Comparison of ENCODE assay signal across 8 cellular contexts in genomic region chr6:144008501-144009245, GRCh38. TPM values are rescaled to one million over a fixed set of nuclear protein-coding genes. Genes with fewer than 3 reads are reported as not detected.
A peak's percentile ranks its signal among the peaks of the same experiment; 100 is the strongest.
DNase-seq lines count a peak whose midpoint lies in the region; ATAC-seq, FAIRE-seq and TF ChIP-seq lines count a peak whose summit lies in the region.

No MANE protein-coding gene starts in this region.

- H3K36me3 ChIP-seq in keratinocyte (ENCODE audit: control insufficient read depth in 2 of 2, extremely low read depth in 1 of 2, insufficient read depth in 2 of 2, low read length in 2 of 2) (no peaks in the 10 kb centered on the region), thoracic aorta (no peaks in the 10 kb centered on the region)

- H3K4me3 ChIP-seq in keratinocyte (ENCODE audit: control insufficient read depth in 2 of 3, extremely low read depth in 1 of 3, insufficient read depth in 2 of 3, low read depth in 1 of 3, low read length in 3 of 3) (peak overlapping the region in 2 of 3 experiments; percentile 49 to 67), thoracic aorta (peak overlapping the region; percentile 77)

- H3K9me3 Mint-ChIP-seq in stimulated activated naive CD8-positive, alpha-beta T cell treated with anti-CD3 and anti-CD28 coated beads, Interleukin-15, Interleukin-2, amounts not matched to agents 100 ng/mL and 50 ng/mL, for 24 hours, result no peaks in the 10 kb centered on the region
- H3K9me3 Mint-ChIP-seq in activated naive CD8-positive, alpha-beta T cell treated with anti-CD3 and anti-CD28 coated beads for 36 hours, result peaks cover 3% of the 10 kb centered on the region

- peak overlapping the region; percentile 58 for H2AFZ ChIP-seq in keratinocyte (ENCODE audit: control insufficient read depth, low read length)

- peak overlapping the region; percentile 49 for H3K4me2 ChIP-seq in keratinocyte (ENCODE audit: control insufficient read depth, extremely low read depth, insufficient read depth, low read depth, low read length)

- no peak for ATAC-seq in stimulated activated naive CD8-positive, alpha-beta T cell treated with anti-CD3 and anti-CD28 coated beads, Interleukin-15, Interleukin-2, amounts not matched to agents 100 U/mL and 50 U/mL, for 24 hours
- ATAC-seq in thoracic aorta (ENCODE audit: insufficient number of reproducible peaks, low FRiP score, low read depth), result no peak
- ATAC-seq in HG03442 (IDR thresholded peaks at IDR 0.05; ENCODE audit: unreplicated experiment), result no peak

- no peaks in the 10 kb centered on the region for H3K27me3 ChIP-seq in keratinocyte (ENCODE audit: control insufficient read depth, extremely low read depth, insufficient read depth, low read length)
- H3K27me3 ChIP-seq in thoracic aorta (replicated peaks; ENCODE audit: insufficient read depth), result no peaks in the 10 kb centered on the region

- H3K4me3 Mint-ChIP-seq in stimulated activated naive CD8-positive, alpha-beta T cell treated with anti-CD3 and anti-CD28 coated beads, Interleukin-15, Interleukin-2, amounts not matched to agents 100 ng/mL and 50 ng/mL, for 24 hours, result peak overlapping the region; percentile 55
- peak overlapping the region; percentile 59 for H3K4me3 Mint-ChIP-seq in activated naive CD8-positive, alpha-beta T cell treated with anti-CD3 and anti-CD28 coated beads for 36 hours

- no peaks in the 10 kb centered on the region for H3K79me2 ChIP-seq in keratinocyte (ENCODE audit: control insufficient read depth, insufficient read depth, low read length)

- H4K20me1 ChIP-seq in keratinocyte (ENCODE audit: control insufficient read depth, extremely low read depth, insufficient read depth, low read length), result no peaks in the 10 kb centered on the region

- H3K4me1 Mint-ChIP-seq in stimulated activated naive CD8-positive, alpha-beta T cell treated with anti-CD3 and anti-CD28 coated beads, Interleukin-15, Interleukin-2, amounts not matched to agents 100 ng/mL and 50 ng/mL, for 24 hours (ENCODE audit: low read depth), result peaks cover 13% of the 10 kb centered on the region
- peaks cover 11% of the 10 kb centered on the region for H3K4me1 Mint-ChIP-seq in activated naive CD8-positive, alpha-beta T cell treated with anti-CD3 and anti-CD28 coated beads for 36 hours

- H3K27ac ChIP-seq in keratinocyte (ENCODE audit: control insufficient read depth, insufficient read depth, low read length) (no peak overlapping the region), thoracic aorta (peak overlapping the region; percentile 18 to 76)

- no peaks in the 10 kb centered on the region for H3K9me1 ChIP-seq in keratinocyte (ENCODE audit: control insufficient read depth, extremely low read depth, insufficient read depth, low read length)

- peak overlapping the region; percentile 78 for H3K9ac ChIP-seq in keratinocyte (ENCODE audit: control insufficient read depth, extremely low read depth, insufficient read depth, low read length)

- FAIRE-seq in keratinocyte (lab: Jason Lieb, UNC), result no peak

- H3K36me3 Mint-ChIP-seq in stimulated activated naive CD8-positive, alpha-beta T cell treated with anti-CD3 and anti-CD28 coated beads, Interleukin-15, Interleukin-2, amounts not matched to agents 100 ng/mL and 50 ng/mL, for 24 hours (ENCODE audit: low read depth), result no peaks in the 10 kb centered on the region
- H3K36me3 Mint-ChIP-seq in activated naive CD8-positive, alpha-beta T cell treated with anti-CD3 and anti-CD28 coated beads for 36 hours, result peaks cover 2% of the 10 kb centered on the region

- H3K27ac Mint-ChIP-seq in stimulated activated naive CD8-positive, alpha-beta T cell treated with anti-CD3 and anti-CD28 coated beads, Interleukin-15, Interleukin-2, amounts not matched to agents 100 ng/mL and 50 ng/mL, for 24 hours, result no peak overlapping the region
- H3K27ac Mint-ChIP-seq in activated naive CD8-positive, alpha-beta T cell treated with anti-CD3 and anti-CD28 coated beads for 36 hours, result peak overlapping the region; percentile 21

- H3K27me3 Mint-ChIP-seq in stimulated activated naive CD8-positive, alpha-beta T cell treated with anti-CD3 and anti-CD28 coated beads, Interleukin-15, Interleukin-2, amounts not matched to agents 100 ng/mL and 50 ng/mL, for 24 hours, result peaks cover 36% of the 10 kb centered on the region
- H3K27me3 Mint-ChIP-seq in activated naive CD8-positive, alpha-beta T cell treated with anti-CD3 and anti-CD28 coated beads for 36 hours, result peaks cover 20% of the 10 kb centered on the region

- dilution Hi-C loops in keratinocyte (cut with MboI; ENCODE audit: extremely low pct_ligation_motif_present, low sequenced_read_pairs), result no loop called here

- H3K4me1 ChIP-seq in keratinocyte (ENCODE audit: control insufficient read depth, extremely low read depth, insufficient read depth, low read length) (no peaks in the 10 kb centered on the region), thoracic aorta (ENCODE audit: control insufficient read depth in 1 of 2, low read depth in 2 of 2) (peaks cover 0 to 7% of the 10 kb centered on the region in 2 donors)

- no peaks in the 10 kb centered on the region for H3K9me3 ChIP-seq in keratinocyte (ENCODE audit: control insufficient read depth, low read depth, low read length)
- H3K9me3 ChIP-seq in thoracic aorta, result no peaks in the 10 kb centered on the region

- no peak for DNase-seq in stimulated activated naive CD8-positive, alpha-beta T cell treated with anti-CD3 and anti-CD28 coated beads, Interleukin-15, Interleukin-2, amounts not matched to agents 100 U/mL and 50 U/mL, for 24 hours
- DNase-seq in activated naive CD8-positive, alpha-beta T cell treated with anti-CD3 and anti-CD28 coated beads for 36 hours, result no peak
- DNase-seq in keratinocyte (ENCODE audit: low read depth, low spot score) (no peak), thoracic aorta (ENCODE audit: low spot score) (no peak), D341Med (ENCODE audit: low spot score) (no peak)
- DNase-seq in activated CD4-positive, CD25-positive, alpha-beta regulatory T cell treated with anti-CD3 and anti-CD28 coated beads, Interleukin-2, amount 50 U/mL, for 72 hours, result no peak

- TF ChIP-seq CTCF in keratinocyte (optimal IDR thresholded peaks at IDR 0.05 in 1 of 3, IDR thresholded peaks at IDR 0.05 in 1 of 3, conservative IDR thresholded peaks at IDR 0.05 in 1 of 3; ENCODE audit: extremely low read depth in 1 of 3, insufficient read depth in 2 of 3, low read length in 3 of 3) (no peak), thoracic aorta (IDR thresholded peaks at IDR 0.05) (no peak)

RNA-seq across cellular contexts. Expression of gene PLAGL1, which starts 0.6 kb away (rescaled TPM):
- total RNA-seq in activated naive CD8-positive, alpha-beta T cell treated with anti-CD3 and anti-CD28 coated beads for 36 hours, result 10 to 100 TPM; 13.1 to 14.5 TPM
- polyA plus RNA-seq in keratinocyte, result 5.9 to 10.5 TPM (median 8.9 TPM) in 3 replicates
- polyA plus RNA-seq in keratinocyte (2011; ENCODE audit: low read depth), result 5.9 TPM
- polyA plus RNA-seq in keratinocyte (2011; cell fraction: cytosol; rRNA removed), result 7.2 and 9.3 TPM in 2 replicates
- polyA plus RNA-seq in keratinocyte (2011; cell fraction: nucleus; rRNA removed), result 28.8 and 36.5 TPM in 2 replicates
- 5.9 and 7.5 TPM in 2 replicates for polyA plus RNA-seq in keratinocyte (2012; ENCODE audit: low replicate concordance)
- 3.7 to 11.5 TPM (median 10.7 TPM) in 3 replicates for polyA minus RNA-seq in keratinocyte
- 5.2 TPM for polyA minus RNA-seq in keratinocyte (2011; cell fraction: cytosol; rRNA and poly(A)+ RNA removed)
- 9.0 and 17.1 TPM in 2 replicates for polyA minus RNA-seq in keratinocyte (2011; cell fraction: nucleus; rRNA and poly(A)+ RNA removed)
- 10 to 100 TPM; 33.6 to 74.7 TPM for total RNA-seq in thoracic aorta
